Comparison of ENCODE assay signal across 8 cellular contexts in genomic region chr19:41706741-41707501, GRCh38. TPM values are rescaled to one million over a fixed set of nuclear protein-coding genes. Genes with fewer than 3 reads are reported as not detected.
DNase-seq lines count a peak whose midpoint lies in the region; ATAC-seq and TF ChIP-seq lines count a peak whose summit lies in the region.

No MANE protein-coding gene starts in this region.

- H3K79me2 ChIP-seq in Karpas-422 (ENCODE audit: low read length) = no peaks in the 10 kb centered on the region

- H4K20me1 ChIP-seq in Karpas-422 (ENCODE audit: insufficient read depth, low read depth, low read length) = 0 out of 2 replicates have a peak, but pooled peaks cover 5% of the 10 kb centered on the region

- H3K4me1 Mint-ChIP-seq in activated T-helper 17 cell treated with anti-CD3 and anti-CD28 coated beads, Interleukin-2, amount 50 U/mL, for 72 hours = no peaks in the 10 kb centered on the region
- H3K4me1 Mint-ChIP-seq in nephron progenitor cell = no peaks in the 10 kb centered on the region

- H3K9me2 ChIP-seq in Karpas-422 (replicated peaks; ENCODE audit: insufficient read depth, low read length) = no peaks in the 10 kb centered on the region

- TF ChIP-seq CTCF in nephron progenitor cell (IDR thresholded peaks at IDR 0.05) = no peak

- no peak overlapping the region for H3K4me3 ChIP-seq in Karpas-422 (ENCODE audit: low read length)

- no peak overlapping the region for H3K27ac ChIP-seq in Karpas-422 (ENCODE audit: low read length)

- no peak overlapping the region for H3K27ac Mint-ChIP-seq in activated T-helper 17 cell treated with anti-CD3 and anti-CD28 coated beads, Interleukin-2, amount 50 U/mL, for 72 hours
- no peak overlapping the region for H3K27ac Mint-ChIP-seq in nephron progenitor cell

- no peaks in the 10 kb centered on the region for H3K9me3 ChIP-seq in Karpas-422 (ENCODE audit: low read length)

- peak overlapping the region; percentile 46 for H3K4me3 Mint-ChIP-seq in activated T-helper 17 cell treated with anti-CD3 and anti-CD28 coated beads, Interleukin-2, amount 50 U/mL, for 72 hours
- no peak overlapping the region for H3K4me3 Mint-ChIP-seq in nephron progenitor cell

- no peak overlapping the region for H3K9ac ChIP-seq in Karpas-422 (ENCODE audit: low read length)

- no peaks in the 10 kb centered on the region for H3K36me3 ChIP-seq in Karpas-422 (ENCODE audit: insufficient read depth, low read length)

- in situ Hi-C loops in G401 (cut with HindIII; ENCODE audit: low sequenced_read_pairs) = no loop called here

- H3K9me3 Mint-ChIP-seq in activated T-helper 17 cell treated with anti-CD3 and anti-CD28 coated beads, Interleukin-2, amount 50 U/mL, for 72 hours = no peaks in the 10 kb centered on the region
- H3K9me3 Mint-ChIP-seq in nephron progenitor cell = peaks cover 84% of the 10 kb centered on the region

- no peaks in the 10 kb centered on the region for H3K4me1 ChIP-seq in Karpas-422 (ENCODE audit: low read length)

- intact Hi-C loops in sciatic nerve (cut with DNase I) = no loop called here

- no peak overlapping the region for H3K4me2 ChIP-seq in Karpas-422 (ENCODE audit: low read depth, low read length, poor library complexity, severe bottlenecking)

- peaks cover 30% of the 10 kb centered on the region for H3K27me3 Mint-ChIP-seq in activated T-helper 17 cell treated with anti-CD3 and anti-CD28 coated beads, Interleukin-2, amount 50 U/mL, for 72 hours
- H3K27me3 Mint-ChIP-seq in nephron progenitor cell (ENCODE audit: low read depth, poor library complexity) = peaks cover 11% of the 10 kb centered on the region

- ATAC-seq in activated T-helper 17 cell treated with anti-CD3 and anti-CD28 coated beads, Interleukin-2, amount 50 U/mL, for 72 hours (replicated peaks) = peak; percentile 92
- ATAC-seq in sciatic nerve = peak; percentile 42
- ATAC-seq in GM21447 (IDR thresholded peaks at IDR 0.05; ENCODE audit: unreplicated experiment) = no peak

- no peak overlapping the region for H2AFZ ChIP-seq in Karpas-422 (ENCODE audit: low read length)

- no peaks in the 10 kb centered on the region for H3K27me3 ChIP-seq in Karpas-422 (ENCODE audit: low read length)

- DNase-seq in G401 (ENCODE audit: low spot score) (peak; percentile 29), Karpas-422 (peak; percentile 86), RPMI8226 (peak; percentile 64), glomerular visceral epithelial cell (ENCODE audit: extremely low spot score) (peak; percentile 42), sciatic nerve (ENCODE audit: low spot score) (peak; percentile 59), nephron progenitor cell (no peak)

- no peaks in the 10 kb centered on the region for H3K36me3 Mint-ChIP-seq in activated T-helper 17 cell treated with anti-CD3 and anti-CD28 coated beads, Interleukin-2, amount 50 U/mL, for 72 hours (ENCODE audit: low read depth)
- peaks cover 5% of the 10 kb centered on the region for H3K36me3 Mint-ChIP-seq in nephron progenitor cell (ENCODE audit: low read depth)

RNA-seq across cellular contexts. Expression of gene CEACAM5, which starts 1.5 kb away (rescaled TPM):
- not detected in 2 replicates for total RNA-seq in G401 (2014; rRNA removed; shearing (Covaris generic))
- total RNA-seq in Karpas-422 (2014; rRNA removed; shearing (Covaris generic); ENCODE audit: low replicate concordance) = not detected in 2 replicates
- total RNA-seq in activated T-helper 17 cell treated with anti-CD3 and anti-CD28 coated beads, Interleukin-2, amount 50 U/mL, for 72 hours = not detected
- 0.22 TPM for total RNA-seq in sciatic nerve

RNA-seq across cellular contexts. Expression of gene CEACAM7, which starts 18.9 kb away (rescaled TPM):
- total RNA-seq in G401 (2014; rRNA removed; shearing (Covaris generic)) = not detected in 2 replicates
- not detected in 2 replicates for total RNA-seq in Karpas-422 (2014; rRNA removed; shearing (Covaris generic); ENCODE audit: low replicate concordance)
- not detected for total RNA-seq in activated T-helper 17 cell treated with anti-CD3 and anti-CD28 coated beads, Interleukin-2, amount 50 U/mL, for 72 hours
- not detected for total RNA-seq in sciatic nerve

RNA-seq across cellular contexts. Expression of gene CEACAM6, which starts 48.4 kb away (rescaled TPM):
- total RNA-seq in G401 (2014; rRNA removed; shearing (Covaris generic)) = not detected in 2 replicates
- total RNA-seq in Karpas-422 (2014; rRNA removed; shearing (Covaris generic); ENCODE audit: low replicate concordance) = not detected in 2 replicates
- total RNA-seq in activated T-helper 17 cell treated with anti-CD3 and anti-CD28 coated beads, Interleukin-2, amount 50 U/mL, for 72 hours = not detected
- 1.1 TPM for total RNA-seq in sciatic nerve
